23 cellular contexts compared by ENCODE assay signal in the genomic region with DNA sequence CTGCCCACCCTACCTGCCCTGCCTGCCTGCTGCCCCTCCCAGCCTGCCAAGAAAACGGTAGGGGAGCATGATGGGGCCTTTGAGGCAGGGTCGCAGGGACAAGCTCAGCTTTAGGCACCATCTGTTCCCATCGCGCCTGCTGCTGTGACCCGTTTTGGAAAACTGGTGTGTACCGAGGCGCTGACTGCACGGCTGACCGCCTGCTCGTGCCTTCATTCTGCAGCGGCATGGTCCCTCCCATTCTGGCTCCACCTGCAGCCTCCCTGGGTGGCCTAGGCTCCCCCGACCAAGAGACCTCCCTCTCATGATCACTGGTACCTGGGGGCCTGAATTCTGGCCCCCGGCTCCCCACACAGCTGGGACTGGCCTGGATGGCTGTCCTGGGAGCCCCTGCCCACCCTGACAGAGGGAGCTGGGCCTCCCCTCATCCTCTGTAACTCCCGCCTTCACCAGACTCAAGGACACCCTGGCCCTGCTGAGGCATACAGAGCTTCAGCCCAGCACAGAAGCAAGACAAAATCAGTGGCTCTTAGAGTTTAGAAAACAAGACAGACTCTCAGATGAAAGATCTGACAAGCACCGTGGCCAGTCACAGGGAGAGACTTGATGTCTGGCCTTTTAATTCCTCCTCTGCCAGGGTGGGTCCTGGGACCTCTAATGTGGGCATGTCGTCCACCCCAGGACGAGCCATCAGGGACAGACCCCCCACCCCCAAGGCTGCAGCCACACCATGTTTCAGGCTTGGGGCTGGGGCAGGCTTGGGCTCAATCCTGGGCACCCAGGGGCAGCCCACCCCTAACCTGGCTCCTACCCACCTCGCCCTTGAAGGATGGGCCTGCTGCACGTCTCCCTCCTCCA. TPM values are rescaled to one million over a fixed set of nuclear protein-coding genes. Genes with fewer than 3 reads are reported as not detected.
DNase-seq lines count a peak whose midpoint lies in the region; ATAC-seq and TF ChIP-seq lines count a peak whose summit lies in the region.
"Had no signal": no experiment of that assay in that cellular context is flagged by ENCODE, and none has a peak within 500 bp of the region (broad histone marks: within the 10 kb centered on the region; RNA-seq: fewer than 3 reads in every experiment).

No MANE protein-coding gene starts in this region.

- 79% methylated on average over 19 of the region's 19 CpGs for WGBS in mesenchymal stem cell

- H3K79me1 ChIP-seq in mesenchymal stem cell (replicated peaks; ENCODE audit: low read length, poor library complexity, severe bottlenecking) = no peaks in the 10 kb centered on the region

- H3K4me2 ChIP-seq in mesenchymal stem cell (ENCODE audit: low read length, poor library complexity, severe bottlenecking) = no peak overlapping the region

- H3K14ac ChIP-seq in mesenchymal stem cell (ENCODE audit: low read length in 2 of 2) = no peak overlapping the region

- H2BK12ac ChIP-seq in mesenchymal stem cell (ENCODE audit: low read length in 2 of 2) = no peak overlapping the region

- no peak overlapping the region for H2BK15ac ChIP-seq in mesenchymal stem cell (ENCODE audit: low read depth, poor library complexity, severe bottlenecking)

- H3K4me3 Mint-ChIP-seq in activated naive CD8-positive, alpha-beta T cell treated with anti-CD3 and anti-CD28 coated beads, Interleukin-2, amount 50 U/mL, for 24 hours = no peak overlapping the region
- H3K4me3 Mint-ChIP-seq: activated CD4-positive, alpha-beta memory T cell treated with anti-CD3 and anti-CD28 coated beads for 36 hours; CD4-positive, alpha-beta T cell; naive B cell had no signal

- no peak overlapping the region for H3K4me3 ChIP-seq in cardiac muscle cell
- H3K4me3 ChIP-seq in mesenchymal stem cell (ENCODE audit: insufficient read depth in 1 of 2, low read depth in 1 of 2, low read length in 2 of 2) = no peak overlapping the region
- H3K4me3 ChIP-seq: GM12878, ovary had no signal

- no peak for TF ChIP-seq CTCF in cardiac muscle cell (IDR thresholded peaks at IDR 0.05; ENCODE audit: low read depth, low read length)

- no peaks in the 10 kb centered on the region for H3K9me3 Mint-ChIP-seq in activated naive CD8-positive, alpha-beta T cell treated with anti-CD3 and anti-CD28 coated beads, Interleukin-2, amount 50 U/mL, for 24 hours
- H3K9me3 Mint-ChIP-seq: activated CD4-positive, alpha-beta memory T cell treated with anti-CD3 and anti-CD28 coated beads for 36 hours; CD4-positive, alpha-beta T cell; naive B cell had no signal

- H3K9me3 ChIP-seq in cardiac muscle cell (ENCODE audit: low read depth) (no peaks in the 10 kb centered on the region), mesenchymal stem cell (ENCODE audit: control insufficient read depth, low read length) (no peaks in the 10 kb centered on the region)
- H3K9me3 ChIP-seq: ovary had no signal

- no peak overlapping the region for H2AK5ac ChIP-seq in mesenchymal stem cell (ENCODE audit: low read length, severe bottlenecking)

- intact Hi-C loops in left cardiac atrium (cut with DNase I) = loop anchor here in 1 of 2 donors (5.0 kb wide), 1 partner anchor 361 kb away; no protein-coding TSS in a partner anchor

- H3K27me3 ChIP-seq in cardiac muscle cell = no peaks in the 10 kb centered on the region
- peaks cover 0 to 19% of the 10 kb centered on the region in 2 experiments for H3K27me3 ChIP-seq in mesenchymal stem cell (ENCODE audit: control insufficient read depth in 1 of 2, insufficient read depth in 1 of 2, low read length in 2 of 2)
- H3K27me3 ChIP-seq: ovary had no signal

- no peak overlapping the region for H2BK120ac ChIP-seq in mesenchymal stem cell (ENCODE audit: low read depth, low read length)

- no peak overlapping the region for H3K18ac ChIP-seq in mesenchymal stem cell (ENCODE audit: low read depth in 1 of 2, low read length in 2 of 2)

- DNase-seq in cardiac muscle cell (ENCODE audit: low read depth in 1 of 2, low spot score in 1 of 2) (no peak), left cardiac atrium (no peak), SK-N-DZ (ENCODE audit: low spot score) (peak; percentile 54), mesenchymal stem cell (no peak), NCI-H187 (lab: John Stamatoyannopoulos, UW) (no peak)
- no peak for DNase-seq in activated naive CD8-positive, alpha-beta T cell treated with anti-CD3 and anti-CD28 coated beads, Interleukin-2, amount 50 U/mL, for 24 hours
- DNase-seq: activated CD4-positive, alpha-beta memory T cell treated with anti-CD3 and anti-CD28 coated beads for 36 hours; activated CD4-positive, CD25-positive, alpha-beta regulatory T cell; CD4-positive, alpha-beta T cell; cortex of kidney; DMS153; kidney glomerular epithelial cell; mammary epithelial cell; MV-4-11; naive B cell; NCI-H1694; NCI-H446 treated with DMSO at 0.1 percent for 48 hours; right cardiac atrium; stimulated activated CD8-positive, alpha-beta memory T cell treated with anti-CD3 and anti-CD28 coated beads, Interleukin-4, amount 100 ng/mL, for 48 hours had no signal

- peak overlapping the region; percentile 26 for H3K27ac ChIP-seq in cardiac muscle cell
- no peak overlapping the region for H3K27ac ChIP-seq in mesenchymal stem cell (ENCODE audit: low read length, poor library complexity, severe bottlenecking)
- H3K27ac ChIP-seq: ovary had no signal

- no peak overlapping the region for H2AFZ ChIP-seq in mesenchymal stem cell (ENCODE audit: low read depth, low read length)

- no peaks in the 10 kb centered on the region for H3K36me3 ChIP-seq in cardiac muscle cell
- H3K36me3 ChIP-seq in mesenchymal stem cell (ENCODE audit: control insufficient read depth in 1 of 2, insufficient read depth in 2 of 2, low read depth in 1 of 2, low read length in 2 of 2) = peaks cover 9 to 35% of the 10 kb centered on the region in 2 experiments
- H3K36me3 ChIP-seq: ovary had no signal

- H3K4ac ChIP-seq in mesenchymal stem cell (ENCODE audit: low read depth in 1 of 2, low read length in 2 of 2) = no peak overlapping the region

- H3K4me1 ChIP-seq in cardiac muscle cell (ENCODE audit: low read depth) = peaks cover 8% of the 10 kb centered on the region
- H3K4me1 ChIP-seq in mesenchymal stem cell (ENCODE audit: control insufficient read depth, insufficient read depth, low read depth, low read length) = peaks cover 42% of the 10 kb centered on the region

- H3K23ac ChIP-seq in mesenchymal stem cell (ENCODE audit: low read length in 2 of 2) = no peak overlapping the region

- H3K36me3 Mint-ChIP-seq in activated naive CD8-positive, alpha-beta T cell treated with anti-CD3 and anti-CD28 coated beads, Interleukin-2, amount 50 U/mL, for 24 hours (ENCODE audit: low read depth) = no peaks in the 10 kb centered on the region
- H3K36me3 Mint-ChIP-seq: activated CD4-positive, alpha-beta memory T cell treated with anti-CD3 and anti-CD28 coated beads for 36 hours; naive B cell had no signal

- H4K8ac ChIP-seq in mesenchymal stem cell (ENCODE audit: low read length) = peak overlapping the region; percentile 41

- peaks cover 10% of the 10 kb centered on the region for H3K27me3 Mint-ChIP-seq in activated naive CD8-positive, alpha-beta T cell treated with anti-CD3 and anti-CD28 coated beads, Interleukin-2, amount 50 U/mL, for 24 hours

- ATAC-seq in left cardiac atrium (no peak), HG03378 (IDR thresholded peaks at IDR 0.05; ENCODE audit: unreplicated experiment) (no peak)
- no peak for ATAC-seq in activated naive CD8-positive, alpha-beta T cell treated with anti-CD3 and anti-CD28 coated beads, Interleukin-2, amount 50 U/mL, for 24 hours
- ATAC-seq: GM12878, HCT116, right cardiac atrium had no signal

- H4K91ac ChIP-seq in mesenchymal stem cell (ENCODE audit: low read length) = no peak overlapping the region

- no peaks in the 10 kb centered on the region for H3K4me1 Mint-ChIP-seq in activated naive CD8-positive, alpha-beta T cell treated with anti-CD3 and anti-CD28 coated beads, Interleukin-2, amount 50 U/mL, for 24 hours
- H3K4me1 Mint-ChIP-seq: naive B cell had no signal

- no peak overlapping the region for H3K9ac ChIP-seq in mesenchymal stem cell (ENCODE audit: low read length)

- no peak overlapping the region for H3K27ac Mint-ChIP-seq in activated naive CD8-positive, alpha-beta T cell treated with anti-CD3 and anti-CD28 coated beads, Interleukin-2, amount 50 U/mL, for 24 hours
- H3K27ac Mint-ChIP-seq: activated CD4-positive, alpha-beta memory T cell treated with anti-CD3 and anti-CD28 coated beads for 36 hours; CD4-positive, alpha-beta T cell; naive B cell had no signal

- H2BK5ac ChIP-seq in mesenchymal stem cell (ENCODE audit: low read depth, low read length, poor library complexity, severe bottlenecking) = no peak overlapping the region

RNA-seq across cellular contexts. Expression of gene MYRF, which starts 6.4 kb away (rescaled TPM):
- total RNA-seq in cardiac muscle cell (48.0 and 56.9 TPM in 2 replicates), left cardiac atrium (1 to 10 TPM; 4.0 to 5.0 TPM)
- polyA plus RNA-seq in cardiac muscle cell = 29.3 and 41.2 TPM in 2 replicates
- 15.1 and 15.2 TPM in 2 replicates for polyA plus RNA-seq in SK-N-DZ (2014; cell fraction: cytosol; rRNA removed)
- polyA plus RNA-seq in SK-N-DZ (2014; cell fraction: nucleus; rRNA removed) = 68.5 and 88.2 TPM in 2 replicates
- 21.9 TPM for polyA plus RNA-seq in mesenchymal stem cell (2013, experiment 1 of 2)
- 19.4 TPM for polyA plus RNA-seq in mesenchymal stem cell (2013, experiment 2 of 2)

RNA-seq across cellular contexts. Expression of gene TMEM258, which starts 46.4 kb away (rescaled TPM):
- total RNA-seq in cardiac muscle cell (29.3 and 35.3 TPM in 2 replicates), left cardiac atrium (100 to 1,000 TPM; 112 to 114 TPM)
- polyA plus RNA-seq in cardiac muscle cell = 241 and 255 TPM in 2 replicates
- polyA plus RNA-seq in SK-N-DZ (2014; cell fraction: cytosol; rRNA removed) = 147 and 242 TPM in 2 replicates
- 86.1 and 95.3 TPM in 2 replicates for polyA plus RNA-seq in SK-N-DZ (2014; cell fraction: nucleus; rRNA removed)
- 175 TPM for polyA plus RNA-seq in mesenchymal stem cell (2013, experiment 1 of 2)
- polyA plus RNA-seq in mesenchymal stem cell (2013, experiment 2 of 2) = 180 TPM

RNA-seq across cellular contexts. Expression of gene FEN1, which starts 46.7 kb away (rescaled TPM):
- 13.5 and 30.7 TPM in 2 replicates for total RNA-seq in cardiac muscle cell
- polyA plus RNA-seq in cardiac muscle cell = 13.2 and 39.2 TPM in 2 replicates
- total RNA-seq in left cardiac atrium = 10 to 100 TPM in 1 of 2 donors, 1 to 10 TPM in 1; 9.4 to 11.4 TPM
- polyA plus RNA-seq in SK-N-DZ (2014; cell fraction: cytosol; rRNA removed) = 184 and 207 TPM in 2 replicates
- 56.1 and 83.9 TPM in 2 replicates for polyA plus RNA-seq in SK-N-DZ (2014; cell fraction: nucleus; rRNA removed)
- polyA plus RNA-seq in mesenchymal stem cell (2013, experiment 1 of 2) = 10.6 TPM
- 10.7 TPM for polyA plus RNA-seq in mesenchymal stem cell (2013, experiment 2 of 2)
